11 cellular contexts compared by ENCODE assay signal in genomic region chr14:57637901-57638300, GRCh38.
"Had no signal": no experiment of that assay in that cellular context is flagged by ENCODE, and none has a peak within 500 bp of the region (broad histone marks: within the 10 kb centered on the region; RNA-seq: fewer than 3 reads in every experiment).

No MANE protein-coding gene starts in this region.

- H3K9me3 ChIP-seq: HAP-1 had no signal

- FAIRE-seq: H1, H54 had no signal

- H3K9ac ChIP-seq: GM23248 had no signal

- H3K27ac ChIP-seq: GM23248 had no signal

- H3K4me3 ChIP-seq: GM23248, GM23338, HAP-1 had no signal

- H3K4me2 ChIP-seq: GM23338 had no signal

- ATAC-seq: GM23338, HCT116 had no signal

- H3K4me1 ChIP-seq: HAP-1 had no signal

- H3K36me3 ChIP-seq: HAP-1 had no signal

- H2AFZ ChIP-seq: GM23248, GM23338 had no signal

- DNase-seq: GM23248, GOT3, H7, H9, HCEC 1CT, HFFc6 had no signal
